In the genomic region with DNA sequence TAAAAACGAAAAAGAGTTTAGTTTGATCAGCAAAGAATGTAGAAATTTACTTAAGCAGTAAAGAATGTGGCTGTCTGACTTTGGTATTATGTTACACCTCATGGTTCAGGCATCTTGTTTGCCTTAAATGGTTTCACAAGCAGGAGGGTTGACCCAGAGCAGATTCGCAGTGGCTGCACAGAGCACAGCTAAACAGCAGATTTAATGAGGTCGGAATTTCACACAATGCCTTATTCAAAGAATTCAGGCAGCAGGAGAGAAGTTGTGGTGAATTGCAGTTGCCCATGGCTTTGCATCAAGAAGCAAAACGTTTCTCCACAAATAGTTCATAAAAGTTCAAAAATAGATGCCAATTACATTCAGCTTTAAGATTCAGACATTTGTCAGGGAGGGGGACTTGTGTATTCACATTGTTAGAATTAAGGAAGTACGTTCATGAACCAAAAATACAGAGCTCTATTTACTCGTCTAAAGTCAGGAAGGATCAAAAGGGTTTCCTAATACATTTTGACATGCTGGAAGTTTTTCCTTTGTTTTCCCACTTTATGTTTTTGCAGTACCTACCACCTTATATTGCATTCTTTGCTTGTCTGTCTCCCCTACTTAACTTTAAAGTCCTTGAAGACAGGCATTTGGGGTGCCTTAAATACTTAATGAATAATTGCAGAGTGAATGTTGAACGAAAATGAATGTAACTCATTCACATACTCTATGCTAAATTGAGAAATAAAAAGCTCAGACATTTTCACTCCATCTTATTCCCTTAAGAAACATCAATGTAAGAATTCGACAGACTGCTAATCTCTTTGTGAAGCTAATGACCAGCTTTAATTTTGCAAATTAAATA, we compare ENCODE assay signal across 9 cellular contexts.
DNase-seq lines count a peak whose midpoint lies in the region; ATAC-seq and TF ChIP-seq lines count a peak whose summit lies in the region.
"Had no signal": no experiment of that assay in that cellular context is flagged by ENCODE, and none has a peak within 500 bp of the region (broad histone marks: within the 10 kb centered on the region; RNA-seq: fewer than 3 reads in every experiment).

No MANE protein-coding gene starts in this region.

- peak overlapping the region; percentile 91 for H3K27ac Mint-ChIP-seq in chondrocyte (ENCODE audit: unreplicated experiment)
- H3K27ac Mint-ChIP-seq: activated B cell treated with CpG ODN at 0.5 μM for 24 hours had no signal

- ATAC-seq in lung (ENCODE audit: insufficient read depth, low FRiP score), result peak; percentile 33
- no peak for ATAC-seq in GM21619 (IDR thresholded peaks at IDR 0.05; ENCODE audit: unreplicated experiment)
- ATAC-seq in GM21390 (IDR thresholded peaks at IDR 0.05; ENCODE audit: unreplicated experiment), result no peak

- TF ChIP-seq POLR2A in vagina (IDR thresholded peaks at IDR 0.05), result no peak

- no peak overlapping the region for H3K4me3 ChIP-seq in lung
- no peak overlapping the region for H3K4me3 ChIP-seq in vagina

- peak overlapping the region in 1 of 2 donors; percentile 53 for H3K27ac ChIP-seq in lung (ENCODE audit: low read depth in 1 of 2, low read length in 1 of 2)
- H3K27ac ChIP-seq in vagina, result peak overlapping the region; percentile 58

- no peaks in the 10 kb centered on the region for H3K36me3 ChIP-seq in lung (ENCODE audit: control insufficient read depth in 2 of 2, insufficient read depth in 2 of 2, low read length in 2 of 2)
- no peaks in the 10 kb centered on the region for H3K36me3 ChIP-seq in vagina

- peaks cover 21% of the 10 kb centered on the region for H3K36me3 Mint-ChIP-seq in chondrocyte (ENCODE audit: low read depth)

- TF ChIP-seq CTCF in chondrocyte (IDR thresholded peaks at IDR 0.05) (peak; percentile 8), lung (IDR thresholded peaks at IDR 0.05; ENCODE audit: control extremely low read depth, extremely low read depth) (no peak), vagina (IDR thresholded peaks at IDR 0.05) (no peak)

- H3K9me3 Mint-ChIP-seq in chondrocyte (ENCODE audit: low read depth), result peaks cover 33% of the 10 kb centered on the region

- peaks cover 63% of the 10 kb centered on the region for H3K4me1 Mint-ChIP-seq in chondrocyte (ENCODE audit: low read depth)
- H3K4me1 Mint-ChIP-seq: activated B cell treated with CpG ODN at 0.5 μM for 24 hours had no signal

- H3K27me3 ChIP-seq in lung (ENCODE audit: control insufficient read depth, insufficient read depth), result no peaks in the 10 kb centered on the region
- no peaks in the 10 kb centered on the region for H3K27me3 ChIP-seq in vagina

- H3K9me3 ChIP-seq in lung (ENCODE audit: control insufficient read depth in 2 of 2, insufficient read depth in 1 of 2, low read length in 1 of 2), result peaks cover 0 to 9% of the 10 kb centered on the region in 2 donors
- no peaks in the 10 kb centered on the region for H3K9me3 ChIP-seq in vagina

- H3K27me3 Mint-ChIP-seq in chondrocyte (ENCODE audit: low read depth), result no peaks in the 10 kb centered on the region
- H3K27me3 Mint-ChIP-seq: activated B cell treated with CpG ODN at 0.5 μM for 24 hours had no signal

- H3K4me1 ChIP-seq in lung (ENCODE audit: control insufficient read depth in 2 of 2, insufficient read depth in 2 of 2, low read length in 2 of 2) (peaks cover 0 to 4% of the 10 kb centered on the region in 2 donors), vagina (peaks cover 6% of the 10 kb centered on the region)

- 27 to 49% methylated on average over 8 of the region's 8 CpGs for WGBS in lung, 2 donors

- peak overlapping the region; percentile 52 for H3K4me3 Mint-ChIP-seq in chondrocyte (ENCODE audit: unreplicated experiment)
- H3K4me3 Mint-ChIP-seq: activated B cell treated with CpG ODN at 0.5 μM for 24 hours had no signal

- peak; percentile 46 for DNase-seq in SIG-M5 treated with dmso at 0.1 percent for 504 hours (lab: John Stamatoyannopoulos, UW; ENCODE audit: unreplicated experiment)
- DNase-seq in SIG-M5 (lab: John Stamatoyannopoulos, UW), result no peak
- no peak for DNase-seq in chondrocyte (ENCODE audit: low spot score)
- no peak for DNase-seq in lung (ENCODE audit: low spot score)
- DNase-seq in vagina (ENCODE audit: extremely low spot score in 2 of 2), result no peak
- DNase-seq in NCI-H1105 treated with DMSO at 0.1 percent for 48 hours (lab: John Stamatoyannopoulos, UW), result no peak
- DNase-seq: activated B cell treated with CpG ODN at 0.5 μM for 24 hours had no signal

- intact Hi-C loops in vagina (cut with DNase I), result no loop called here
